Comparison of ENCODE assay signal across 21 cellular contexts in genomic region chr20:18702736-18703135, GRCh38.
A peak's percentile ranks its signal among the peaks of the same experiment; 100 is the strongest.
DNase-seq lines count a peak whose midpoint lies in the region; ATAC-seq and TF ChIP-seq lines count a peak whose summit lies in the region.
"Had no signal": no experiment of that assay in that cellular context is flagged by ENCODE, and none has a peak within 500 bp of the region (broad histone marks: within the 10 kb centered on the region; RNA-seq: fewer than 3 reads in every experiment).

No MANE protein-coding gene starts in this region.

- TF ChIP-seq CTCF in HEK293 (tag by site-specific recombination; IDR thresholded peaks at IDR 0.05) (no peak), mammary epithelial cell (conservative IDR thresholded peaks at IDR 0.05 in 1 of 2, IDR thresholded peaks at IDR 0.05 in 1 of 2; ENCODE audit: extremely low read depth in 1 of 2, insufficient read depth in 1 of 2, low read depth in 1 of 2, low read length in 2 of 2) (no peak)

- peak; percentile 41 to 84 for ATAC-seq in left cardiac atrium
- no peak for ATAC-seq in natural killer cell treated with Interleukin-12 subunit alpha and Interleukin-12 subunit beta and Interleukin-15 and Interleukin-18, amount 100 ng/mL, for 72 hours
- ATAC-seq: left colon had no signal

- H4K20me1 ChIP-seq in mammary epithelial cell (ENCODE audit: insufficient read depth, low read length) = no peaks in the 10 kb centered on the region
- H4K20me1 ChIP-seq: BLaER1 had no signal

- H3K36me3 ChIP-seq in HEK293 (ENCODE audit: control insufficient read depth in 2 of 2, insufficient read depth in 1 of 2, low read length in 2 of 2) (no peaks in the 10 kb centered on the region), mammary epithelial cell (ENCODE audit: insufficient read depth, low read length) (no peaks in the 10 kb centered on the region)
- H3K36me3 ChIP-seq: BLaER1, sigmoid colon, transverse colon had no signal

- POLR2A ChIA-PET in HEK293 (lab: Yijun Ruan, JAX) = no interaction called here

- peaks cover 7 to 8% of the 10 kb centered on the region in 2 donors for H3K4me1 Mint-ChIP-seq in natural killer cell treated with Interleukin-12 subunit alpha and Interleukin-12 subunit beta and Interleukin-15 and Interleukin-18, amount 100 ng/mL, for 72 hours (ENCODE audit: low read depth in 2 of 2)

- peak overlapping the region; percentile 9 for H2AFZ ChIP-seq in mammary epithelial cell (ENCODE audit: low read depth, low read length)

- H3K27ac ChIP-seq in HEK293 (ENCODE audit: extremely low read depth, low read depth, low read length) (no peak overlapping the region), mammary epithelial cell (ENCODE audit: insufficient read depth, low read depth, low read length) (no peak overlapping the region)
- H3K27ac ChIP-seq: BLaER1, transverse colon had no signal

- H3K36me3 Mint-ChIP-seq in natural killer cell treated with Interleukin-12 subunit alpha and Interleukin-12 subunit beta and Interleukin-15 and Interleukin-18, amount 100 ng/mL, for 72 hours = no peaks in the 10 kb centered on the region

- H3K27ac Mint-ChIP-seq in natural killer cell treated with Interleukin-12 subunit alpha and Interleukin-12 subunit beta and Interleukin-15 and Interleukin-18, amount 100 ng/mL, for 72 hours = no peak overlapping the region

- H3K27me3 ChIP-seq in mammary epithelial cell (ENCODE audit: insufficient read depth, low read length) = no peaks in the 10 kb centered on the region
- H3K27me3 ChIP-seq: BLaER1, sigmoid colon, transverse colon had no signal

- intact Hi-C loops in mammary epithelial cell (cut with micrococcal nuclease) = no loop called here
- intact Hi-C loops in left cardiac atrium (cut with DNase I) = no loop called here
- intact Hi-C loops in posterior cingulate gyrus (cut with DNase I) = no loop called here

- CTCF ChIA-PET in HEK293 (lab: Yijun Ruan, JAX) (no interaction called here), mammary epithelial cell (lab: Charles Lee; ENCODE audit: low non-redundant PET) (no interaction called here)

- H3K27me3 Mint-ChIP-seq in natural killer cell treated with Interleukin-12 subunit alpha and Interleukin-12 subunit beta and Interleukin-15 and Interleukin-18, amount 100 ng/mL, for 72 hours = no peaks in the 10 kb centered on the region

- in situ Hi-C loops in mammary epithelial cell (cut with MboI; ENCODE audit: low sequenced_read_pairs in 2 of 2) = no loop called here

- no peaks in the 10 kb centered on the region for H3K9me3 ChIP-seq in HEK293 (ENCODE audit: control insufficient read depth, insufficient read depth, low read depth, low read length)
- H3K9me3 ChIP-seq in mammary epithelial cell (replicated peaks; ENCODE audit: insufficient read depth, low read length) = no peaks in the 10 kb centered on the region
- H3K9me3 ChIP-seq: BLaER1, sigmoid colon, transverse colon had no signal

- dilution Hi-C loops in mammary epithelial cell (cut with HindIII; ENCODE audit: low sequenced_read_pairs) = no loop called here

- H3K4me1 ChIP-seq in HEK293 (ENCODE audit: control insufficient read depth, insufficient read depth, low read length) (no peaks in the 10 kb centered on the region), mammary epithelial cell (ENCODE audit: insufficient read depth, low read length) (peaks cover 7% of the 10 kb centered on the region)

- H3K79me2 ChIP-seq in mammary epithelial cell (ENCODE audit: insufficient read depth, low read length) = peaks cover 16% of the 10 kb centered on the region

- no peaks in the 10 kb centered on the region for H3K9me3 Mint-ChIP-seq in natural killer cell treated with Interleukin-12 subunit alpha and Interleukin-12 subunit beta and Interleukin-15 and Interleukin-18, amount 100 ng/mL, for 72 hours

- H3K4me3 ChIP-seq in HEK293 (ENCODE audit: low read depth, low read length) (no peak overlapping the region), mammary epithelial cell (replicated peaks in 1 of 3; ENCODE audit: insufficient read depth in 1 of 3, low read depth in 2 of 3, low read length in 3 of 3) (no peak overlapping the region)
- H3K4me3 ChIP-seq: BLaER1, sigmoid colon, transverse colon had no signal

- no peak overlapping the region for H3K4me3 Mint-ChIP-seq in natural killer cell treated with Interleukin-12 subunit alpha and Interleukin-12 subunit beta and Interleukin-15 and Interleukin-18, amount 100 ng/mL, for 72 hours

- WGBS in mammary epithelial cell (ENCODE audit: low coverage, missing lambda C conversion rate) = 7% methylated on average over 3 of the region's 3 CpGs

- no peak overlapping the region for H3K9ac ChIP-seq in mammary epithelial cell (ENCODE audit: insufficient read depth, low read length)
- H3K9ac ChIP-seq: BLaER1 had no signal

- DNase-seq in mammary epithelial cell (peak; percentile 49), left cardiac atrium (peak; percentile 29), stromal cell of bone marrow (ENCODE audit: low read depth) (peak; percentile 65), posterior cingulate gyrus (no peak), DMS79 treated with DMSO at 0.1 percent for 48 hours (lab: John Stamatoyannopoulos, UW) (no peak)
- DNase-seq in natural killer cell treated with Interleukin-12 subunit alpha and Interleukin-12 subunit beta and Interleukin-15 and Interleukin-18, amount 100 ng/mL, for 72 hours (ENCODE audit: low spot score) = no peak
- DNase-seq: activated CD4-positive, alpha-beta T cell treated with anti-CD3 and anti-CD28 coated beads, Interleukin-2, amount 50 U/mL, for 4 hours; activated effector memory CD4-positive, alpha-beta T cell treated with anti-CD3 and anti-CD28 coated beads, Interleukin-2, amount 50 U/mL, for 16 hours; amniotic stem cell; KG1; left colon; NCI-H1048; NCI-H2029 treated with DMSO at 0.1 percent for 48 hours; NCI-H510A; occipital lobe; sigmoid colon; stimulated activated naive CD4-positive, alpha-beta T cell; T-helper 1 cell; transverse colon had no signal

- H3K4me2 ChIP-seq in mammary epithelial cell (ENCODE audit: insufficient read depth, low read depth, low read length) = peak overlapping the region; percentile 63
- H3K4me2 ChIP-seq: BLaER1 had no signal

- BruUV-seq in mammary epithelial cell (replicated peaks; lab: Mats Ljungman, UMichigan) = no TSS peak

TF ChIP-seq in HEK293, 187 proteins besides CTCF, POLR2A, EP300 and RAD21:
- TF ChIP-seq ZNF404 (tag by site-specific recombination; IDR thresholded peaks at IDR 0.05) (no peak), ZIC2 (tag by site-specific recombination; IDR thresholded peaks at IDR 0.05) (peak; percentile 55; the same call in 1 of the 2 replicates), ZBTB8A (tag by site-specific recombination; IDR thresholded peaks at IDR 0.05) (no peak), SALL2 (tag by site-specific recombination; IDR thresholded peaks at IDR 0.05; ENCODE audit: borderline replicate concordance) (no peak), ZNF266 (tag by site-specific recombination; IDR thresholded peaks at IDR 0.05; ENCODE audit: low read depth) (no peak), ZFP3 (tag by site-specific recombination; IDR thresholded peaks at IDR 0.05; ENCODE audit: low read depth) (no peak)
- TF ChIP-seq, protein P1, sequence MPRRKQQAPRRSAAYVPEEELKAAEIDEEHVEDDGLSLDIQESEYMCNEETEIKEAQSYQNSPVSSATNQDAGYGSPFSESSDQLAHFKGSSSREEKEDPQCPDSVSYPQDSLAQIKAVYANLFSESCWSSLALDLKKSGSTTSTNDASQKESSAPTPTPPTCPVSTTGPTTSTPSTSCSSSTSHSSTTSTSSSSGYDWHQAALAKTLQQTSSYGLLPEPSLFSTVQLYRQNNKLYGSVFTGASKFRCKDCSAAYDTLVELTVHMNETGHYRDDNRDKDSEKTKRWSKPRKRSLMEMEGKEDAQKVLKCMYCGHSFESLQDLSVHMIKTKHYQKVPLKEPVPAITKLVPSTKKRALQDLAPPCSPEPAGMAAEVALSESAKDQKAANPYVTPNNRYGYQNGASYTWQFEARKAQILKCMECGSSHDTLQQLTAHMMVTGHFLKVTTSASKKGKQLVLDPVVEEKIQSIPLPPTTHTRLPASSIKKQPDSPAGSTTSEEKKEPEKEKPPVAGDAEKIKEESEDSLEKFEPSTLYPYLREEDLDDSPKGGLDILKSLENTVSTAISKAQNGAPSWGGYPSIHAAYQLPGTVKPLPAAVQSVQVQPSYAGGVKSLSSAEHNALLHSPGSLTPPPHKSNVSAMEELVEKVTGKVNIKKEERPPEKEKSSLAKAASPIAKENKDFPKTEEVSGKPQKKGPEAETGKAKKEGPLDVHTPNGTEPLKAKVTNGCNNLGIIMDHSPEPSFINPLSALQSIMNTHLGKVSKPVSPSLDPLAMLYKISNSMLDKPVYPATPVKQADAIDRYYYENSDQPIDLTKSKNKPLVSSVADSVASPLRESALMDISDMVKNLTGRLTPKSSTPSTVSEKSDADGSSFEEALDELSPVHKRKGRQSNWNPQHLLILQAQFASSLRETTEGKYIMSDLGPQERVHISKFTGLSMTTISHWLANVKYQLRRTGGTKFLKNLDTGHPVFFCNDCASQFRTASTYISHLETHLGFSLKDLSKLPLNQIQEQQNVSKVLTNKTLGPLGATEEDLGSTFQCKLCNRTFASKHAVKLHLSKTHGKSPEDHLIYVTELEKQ (tag by site-specific recombination; IDR thresholded peaks at IDR 0.05; ENCODE audit: borderline replicate concordance) = no peak
- TF ChIP-seq, protein P2, sequence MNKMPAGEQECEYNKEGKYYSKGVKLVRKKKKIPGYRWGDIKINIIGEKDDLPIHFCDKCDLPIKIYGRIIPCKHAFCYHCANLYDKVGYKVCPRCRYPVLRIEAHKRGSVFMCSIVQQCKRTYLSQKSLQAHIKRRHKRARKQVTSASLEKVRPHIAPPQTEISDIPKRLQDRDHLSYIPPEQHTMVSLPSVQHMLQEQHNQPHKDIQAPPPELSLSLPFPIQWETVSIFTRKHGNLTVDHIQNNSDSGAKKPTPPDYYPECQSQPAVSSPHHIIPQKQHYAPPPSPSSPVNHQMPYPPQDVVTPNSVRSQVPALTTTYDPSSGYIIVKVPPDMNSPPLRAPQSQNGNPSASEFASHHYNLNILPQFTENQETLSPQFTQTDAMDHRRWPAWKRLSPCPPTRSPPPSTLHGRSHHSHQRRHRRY (tag by site-specific recombination; IDR thresholded peaks at IDR 0.05) = no peak
- TF ChIP-seq, protein P3, sequence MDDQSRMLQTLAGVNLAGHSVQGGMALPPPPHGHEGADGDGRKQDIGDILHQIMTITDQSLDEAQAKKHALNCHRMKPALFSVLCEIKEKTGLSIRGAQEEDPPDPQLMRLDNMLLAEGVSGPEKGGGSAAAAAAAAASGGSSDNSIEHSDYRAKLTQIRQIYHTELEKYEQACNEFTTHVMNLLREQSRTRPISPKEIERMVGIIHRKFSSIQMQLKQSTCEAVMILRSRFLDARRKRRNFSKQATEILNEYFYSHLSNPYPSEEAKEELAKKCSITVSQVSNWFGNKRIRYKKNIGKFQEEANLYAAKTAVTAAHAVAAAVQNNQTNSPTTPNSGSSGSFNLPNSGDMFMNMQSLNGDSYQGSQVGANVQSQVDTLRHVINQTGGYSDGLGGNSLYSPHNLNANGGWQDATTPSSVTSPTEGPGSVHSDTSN (CRISPR knock-in tag; IDR thresholded peaks at IDR 0.05) = no peak

Comparison
In these comparisons a context has a peak if more than half of its experiments do, and no peak if none do; other contexts are left out.
1. DNase-seq: peak in mammary epithelial cell (single experiment), left cardiac atrium (single experiment) and stromal cell of bone marrow (single experiment); none in natural killer cell treated with Interleukin-12 subunit alpha and Interleukin-12 subunit beta and Interleukin-15 and Interleukin-18, amount 100 ng/mL, for 72 hours (single experiment), posterior cingulate gyrus (0 of 10) and DMS79 treated with DMSO at 0.1 percent for 48 hours (single experiment).
2. ATAC-seq: peak in left cardiac atrium (2 of 2); none in natural killer cell treated with Interleukin-12 subunit alpha and Interleukin-12 subunit beta and Interleukin-15 and Interleukin-18, amount 100 ng/mL, for 72 hours (0 of 2).